ENCODE assay signal across 8 cellular contexts in genomic region chr11:93198221-93198650, GRCh38. TPM values are rescaled to one million over a fixed set of nuclear protein-coding genes. Genes with fewer than 3 reads are reported as not detected.
DNase-seq lines count a peak whose midpoint lies in the region; ATAC-seq, FAIRE-seq and TF ChIP-seq lines count a peak whose summit lies in the region.

No MANE protein-coding gene starts in this region.

- no peak for TF ChIP-seq POLR2A in K562 (conservative IDR thresholded peaks at IDR 0.05)
- no peak for TF ChIP-seq POLR2A in HepG2 (IDR thresholded peaks at IDR 0.05; ENCODE audit: insufficient read depth in 1 of 2, low read depth in 2 of 2, low read length in 2 of 2)

- ATAC-seq in K562, result no peak
- no peak for ATAC-seq in HepG2
- no peak for ATAC-seq in GM21717 (IDR thresholded peaks at IDR 0.05; ENCODE audit: unreplicated experiment)
- no peak for ATAC-seq in HG02588 (IDR thresholded peaks at IDR 0.05; ENCODE audit: unreplicated experiment)

- intact Hi-C loops in K562 (cut with micrococcal nuclease), result no loop called here
- intact Hi-C loops in HepG2 (cut with micrococcal nuclease; ENCODE audit: unreplicated experiment), result no loop called here
- intact Hi-C loops in tibial artery (cut with DNase I; ENCODE audit: low total_unique reads), result no loop called here

- H2AFZ ChIP-seq in K562 (ENCODE audit: low read depth, low read length), result peak overlapping the region; percentile 84
- peak overlapping the region; percentile 61 for H2AFZ ChIP-seq in HepG2 (ENCODE audit: low read length)

- H4K20me1 ChIP-seq in K562 (replicated peaks; ENCODE audit: control insufficient read depth, insufficient read depth, low read length) (no peaks in the 10 kb centered on the region), HepG2 (ENCODE audit: insufficient read depth, low read length) (no peaks in the 10 kb centered on the region)

- H3K36me3 ChIP-seq in HUES64 (ENCODE audit: insufficient read depth, low read length), result no peaks in the 10 kb centered on the region
- H3K36me3 ChIP-seq in K562 (ENCODE audit: control insufficient read depth, insufficient read depth, low read length), result no peaks in the 10 kb centered on the region
- H3K36me3 ChIP-seq in HepG2 (replicated peaks in 1 of 2; ENCODE audit: control insufficient read depth in 1 of 2, insufficient read depth in 2 of 2, low read length in 2 of 2), result no peaks in the 10 kb centered on the region
- no peaks in the 10 kb centered on the region for H3K36me3 ChIP-seq in tibial artery

- in situ Hi-C loops in K562 (cut with MboI) (no loop called here), HepG2 (cut with HindIII; ENCODE audit: extremely low pct_ligation_motif_present, low pct_unique_long_range_greater_than_20kb) (no loop called here)

- H3K27ac ChIP-seq in HUES64 (ENCODE audit: low read depth, low read length) (no peak overlapping the region; the same call in 1 of the 2 replicates), K562 (ENCODE audit: extremely low read depth, low read depth, low read length) (no peak overlapping the region), HepG2 (ENCODE audit: extremely low read length, insufficient read depth, low read length) (no peak overlapping the region), tibial artery (peak overlapping the region; percentile 93 to 94)

- no peaks in the 10 kb centered on the region for H3K9me3 ChIP-seq in HUES64 (ENCODE audit: insufficient read depth, low read depth, low read length)
- no peaks in the 10 kb centered on the region for H3K9me3 ChIP-seq in K562 (replicated peaks; ENCODE audit: control insufficient read depth, insufficient read depth, low read depth, low read length)
- no peaks in the 10 kb centered on the region for H3K9me3 ChIP-seq in HepG2 (ENCODE audit: low read length)
- H3K9me3 ChIP-seq in tibial artery, result no peaks in the 10 kb centered on the region

- CTCF ChIA-PET in K562 (lab: Yijun Ruan, JAX; ENCODE audit: low intra/inter-chr PET ratio), result interaction anchor here (1.2 kb wide), 1 partner anchor 67 kb away, joined by 3 read pairs; no protein-coding TSS in a partner anchor
- CTCF ChIA-PET in HepG2 (lab: Yijun Ruan, JAX; ENCODE audit: low intra/inter-chr PET ratio, low total read pairs), result no interaction called here

- H3K4me1 ChIP-seq in HUES64 (ENCODE audit: insufficient read depth, low read length) (peaks cover 10% of the 10 kb centered on the region), K562 (replicated peaks in 1 of 2; ENCODE audit: control insufficient read depth in 2 of 2, insufficient read depth in 2 of 2, low read length in 2 of 2) (peaks cover 0 to 13% of the 10 kb centered on the region in 2 experiments; a peak in 2 of 5 replicates), HepG2 (ENCODE audit: insufficient read depth, low read length) (peaks cover 16% of the 10 kb centered on the region), tibial artery (peaks cover 0 to 8% (median 2%) of the 10 kb centered on the region in 4 donors)

- FAIRE-seq in K562 (lab: Jason Lieb, UNC) (no peak), HepG2 (lab: Jason Lieb, UNC) (no peak)

- H3K79me2 ChIP-seq in K562 (ENCODE audit: control insufficient read depth, insufficient read depth, low read length) (peaks cover 6% of the 10 kb centered on the region), HepG2 (ENCODE audit: insufficient read depth, low read length) (peaks cover 14% of the 10 kb centered on the region)

- no peaks in the 10 kb centered on the region for H3K27me3 ChIP-seq in HUES64 (ENCODE audit: insufficient read depth, low read length)
- H3K27me3 ChIP-seq in K562 (ENCODE audit: control insufficient read depth in 2 of 2, insufficient read depth in 2 of 2, low read length in 2 of 2), result no peaks in the 10 kb centered on the region
- no peaks in the 10 kb centered on the region; a peak in 2 of 5 replicates for H3K27me3 ChIP-seq in HepG2 (ENCODE audit: control insufficient read depth in 1 of 2, insufficient read depth in 2 of 2, low read length in 2 of 2)
- no peaks in the 10 kb centered on the region for H3K27me3 ChIP-seq in tibial artery

- BruUV-seq in K562 (replicated peaks; lab: Mats Ljungman, UMichigan) (no TSS peak), HepG2 (replicated peaks; lab: Mats Ljungman, UMichigan) (no TSS peak)

- peak overlapping the region; percentile 82 for H3K4me3 ChIP-seq in HUES64 (ENCODE audit: low read length)
- peak overlapping the region; percentile 61 for H3K4me3 ChIP-seq in K562
- H3K4me3 ChIP-seq in HepG2 (replicated peaks in 1 of 3; ENCODE audit: insufficient read depth in 1 of 3, low read depth in 2 of 3, low read length in 3 of 3), result peak overlapping the region; percentile 67 to 78 (median 77)
- H3K4me3 ChIP-seq in tibial artery, result peak overlapping the region; percentile 75 to 94

- peak overlapping the region; percentile 74 for H3K4me2 ChIP-seq in K562 (ENCODE audit: insufficient read depth, low read length)
- H3K4me2 ChIP-seq in HepG2 (ENCODE audit: low read depth, low read length), result peak overlapping the region; percentile 74

- H3K9ac ChIP-seq in HUES64 (ENCODE audit: low read depth, low read length) (peak overlapping the region; percentile 62), K562 (ENCODE audit: insufficient read depth in 1 of 2, low read depth in 2 of 2, low read length in 2 of 2) (peak overlapping the region; percentile 69 to 95; a peak in 3 of 4 replicates), HepG2 (ENCODE audit: insufficient read depth, low read depth, low read length) (peak overlapping the region; percentile 91; the same call in 1 of the 2 replicates)

- POLR2A ChIA-PET in K562 (lab: Yijun Ruan, JAX) (no interaction called here), HepG2 (lab: Yijun Ruan, JAX) (no interaction called here)

- TF ChIP-seq CTCF in K562 (IDR thresholded peaks at IDR 0.05 in 2 of 3, conservative IDR thresholded peaks at IDR 0.05 in 1 of 3; ENCODE audit: insufficient read depth in 2 of 3, low read depth in 1 of 3, low read length in 3 of 3), result no peak
- TF ChIP-seq CTCF in HepG2 (CRISPR knock-in tag; IDR thresholded peaks at IDR 0.05), result no peak
- TF ChIP-seq CTCF in tibial artery (IDR thresholded peaks at IDR 0.05), result no peak

- TF ChIP-seq EP300 in K562 (IDR thresholded peaks at IDR 0.05; ENCODE audit: low read length) (no peak), HepG2 (IDR thresholded peaks at IDR 0.05; ENCODE audit: low read depth in 2 of 2, low read length in 2 of 2) (no peak), HepG2 (CRISPR knock-in tag; IDR thresholded peaks at IDR 0.05; ENCODE audit: borderline replicate concordance) (no peak)

- DNase-seq in DMS53 (lab: John Stamatoyannopoulos, UW), result peak; percentile 69
- DNase-seq in K562 (ENCODE audit: extremely low read depth in 1 of 4, low spot score in 3 of 4), result no peak
- no peak for DNase-seq in HepG2 (ENCODE audit: low spot score)
- DNase-seq in tibial artery, result no peak
- DNase-seq in glomerular visceral epithelial cell (ENCODE audit: extremely low spot score), result no peak

- 17% methylated on average over 6 of the region's 9 CpGs for WGBS in HUES64
- WGBS in K562 (ENCODE audit: insufficient coverage, low coverage, missing lambda C conversion rate), result 8% methylated on average over 9 of the region's 9 CpGs
- 16% methylated on average over 9 of the region's 9 CpGs for WGBS in HepG2 (ENCODE audit: low lambda C conversion rate)

- no peaks in the 10 kb centered on the region for H3K9me1 ChIP-seq in K562 (ENCODE audit: control insufficient read depth, insufficient read depth, low read length)

- TF ChIP-seq RAD21 in K562 (CRISPR knock-in tag; conservative IDR thresholded peaks at IDR 0.05 in 1 of 2, IDR thresholded peaks at IDR 0.05 in 1 of 2), result no peak
- TF ChIP-seq RAD21 in HepG2 (CRISPR knock-in tag; IDR thresholded peaks at IDR 0.05), result no peak

RNA-seq across cellular contexts. Expression of gene SLC36A4, which starts 0.4 kb away (rescaled TPM):
- polyA plus RNA-seq in HUES64 (2013, experiment 1 of 2), result 15.8 TPM
- 16.6 TPM for polyA plus RNA-seq in HUES64 (2013, experiment 2 of 2)
- total RNA-seq in K562 (2011; cell fraction: chromatin; rRNA removed; ENCODE audit: low replicate concordance), result 3.4 and 14.9 TPM in 2 replicates
- 1.8 and 2.6 TPM in 2 replicates for total RNA-seq in K562 (2011; cell fraction: nucleolus; rRNA removed)
- total RNA-seq in K562 (2011; cell fraction: nucleoplasm; rRNA removed), result 5.7 and 13.4 TPM in 2 replicates
- total RNA-seq in K562 (2014; rRNA removed) (3.0 and 7.3 TPM in 2 replicates), K562 (2014; rRNA removed; fragmentation: Illumina TruSeq; extraction: Trizol) (5.4 and 8.8 TPM in 2 replicates), K562 (2015; rRNA removed; fragmentation: Illumina TruSeq; extraction: Trizol) (4.7 and 4.9 TPM in 2 replicates), K562 (2021) (6.4 and 7.3 TPM in 2 replicates), HepG2 (2016; rRNA removed; fragmentation: Illumina TruSeq; extraction: Trizol) (7.3 and 7.5 TPM in 2 replicates)
- polyA plus RNA-seq in K562 (2011; rRNA removed) (0.65 and 5.6 TPM in 2 replicates), K562 (2014; fragmentation: Illumina TruSeq; extraction: Trizol) (7.8 and 8.0 TPM in 2 replicates), K562 (2014; fragmentation: Nextera tagmentation; extraction: Ambion mirVana) (1 to 10 TPM; 1.4 to 2.0 TPM), K562 (2014; rRNA removed) (6.4 and 6.7 TPM in 2 replicates), HepG2 (2011; rRNA removed) (9.5 and 10.2 TPM in 2 replicates)
- polyA plus RNA-seq in K562 (2011; cell fraction: cytosol; rRNA removed), result 0.32 and 1.4 TPM in 2 replicates
- polyA plus RNA-seq in K562 (2011; cell fraction: nucleus; rRNA removed), result 0.46 and 2.4 TPM in 2 replicates
- polyA plus RNA-seq in K562 (2012), result 3.1 and 6.1 TPM in 2 replicates
- polyA minus RNA-seq in K562 (2011; rRNA and poly(A)+ RNA removed), result 1.5 and 10.3 TPM in 2 replicates
- polyA minus RNA-seq in K562 (2011; cell fraction: cytosol; rRNA and poly(A)+ RNA removed), result 0.18 and 3.0 TPM in 2 replicates
- polyA minus RNA-seq in K562 (2011; cell fraction: nucleus; rRNA and poly(A)+ RNA removed), result 0.78 and 3.2 TPM in 2 replicates
- 3.3 and 4.0 TPM in 2 replicates for total RNA-seq in HepG2 (2016; cell fraction: cytosol; rRNA removed; fragmentation: Illumina TruSeq; extraction: Trizol; ENCODE audit: low read depth)
- 6.9 and 7.0 TPM in 2 replicates for total RNA-seq in HepG2 (2016; cell fraction: insoluble cytoplasmic fraction; rRNA removed; fragmentation: Illumina TruSeq; extraction: Trizol)
- 9.8 and 10.5 TPM in 2 replicates for total RNA-seq in HepG2 (2016; cell fraction: membrane; rRNA removed; fragmentation: Illumina TruSeq; extraction: Trizol)
- 14.4 and 16.9 TPM in 2 replicates for total RNA-seq in HepG2 (2016; cell fraction: nucleus; rRNA removed; fragmentation: Illumina TruSeq; extraction: Trizol)
- 6.1 and 11.9 TPM in 2 replicates for polyA plus RNA-seq in HepG2 (2011; cell fraction: cytosol; rRNA removed)
- polyA plus RNA-seq in HepG2 (2011; cell fraction: nucleus; rRNA removed), result 4.3 and 6.3 TPM in 2 replicates
- 15.9 and 18.0 TPM in 2 replicates for polyA plus RNA-seq in HepG2 (2012)
- polyA plus RNA-seq in HepG2 (2016; cell fraction: cytosol; fragmentation: Illumina TruSeq; extraction: Trizol; ENCODE audit: low read depth), result 7.0 and 8.6 TPM in 2 replicates
- polyA plus RNA-seq in HepG2 (2016; cell fraction: insoluble cytoplasmic fraction; fragmentation: Illumina TruSeq; extraction: Trizol; ENCODE audit: low read depth), result 10.9 and 11.9 TPM in 2 replicates
- 11.4 and 12.4 TPM in 2 replicates for polyA plus RNA-seq in HepG2 (2016; cell fraction: membrane; fragmentation: Illumina TruSeq; extraction: Trizol; ENCODE audit: low read depth)
- 14.8 and 16.9 TPM in 2 replicates for polyA plus RNA-seq in HepG2 (2016; cell fraction: nucleus; fragmentation: Illumina TruSeq; extraction: Trizol; ENCODE audit: insufficient read depth, low read depth)
- polyA minus RNA-seq in HepG2 (2011; rRNA and poly(A)+ RNA removed; ENCODE audit: low replicate concordance), result 5.4 and 23.7 TPM in 2 replicates
- 7.6 and 8.7 TPM in 2 replicates for polyA minus RNA-seq in HepG2 (2011; cell fraction: cytosol; rRNA and poly(A)+ RNA removed)
- 34.5 and 37.7 TPM in 2 replicates for polyA minus RNA-seq in HepG2 (2011; cell fraction: nucleus; rRNA and poly(A)+ RNA removed)

Comparison
In these comparisons a context has a peak if more than half of its experiments do, and no peak if none do; other contexts are left out.
1. H3K27ac ChIP-seq: peak in tibial artery (2 of 2); none in HUES64 (single experiment), K562 (single experiment) and HepG2 (single experiment).
2. Peak in every context shown above with its lines, with median percentiles within 50 percentile points of each other: H3K4me3 ChIP-seq and H3K9ac ChIP-seq.